In the genomic region with DNA sequence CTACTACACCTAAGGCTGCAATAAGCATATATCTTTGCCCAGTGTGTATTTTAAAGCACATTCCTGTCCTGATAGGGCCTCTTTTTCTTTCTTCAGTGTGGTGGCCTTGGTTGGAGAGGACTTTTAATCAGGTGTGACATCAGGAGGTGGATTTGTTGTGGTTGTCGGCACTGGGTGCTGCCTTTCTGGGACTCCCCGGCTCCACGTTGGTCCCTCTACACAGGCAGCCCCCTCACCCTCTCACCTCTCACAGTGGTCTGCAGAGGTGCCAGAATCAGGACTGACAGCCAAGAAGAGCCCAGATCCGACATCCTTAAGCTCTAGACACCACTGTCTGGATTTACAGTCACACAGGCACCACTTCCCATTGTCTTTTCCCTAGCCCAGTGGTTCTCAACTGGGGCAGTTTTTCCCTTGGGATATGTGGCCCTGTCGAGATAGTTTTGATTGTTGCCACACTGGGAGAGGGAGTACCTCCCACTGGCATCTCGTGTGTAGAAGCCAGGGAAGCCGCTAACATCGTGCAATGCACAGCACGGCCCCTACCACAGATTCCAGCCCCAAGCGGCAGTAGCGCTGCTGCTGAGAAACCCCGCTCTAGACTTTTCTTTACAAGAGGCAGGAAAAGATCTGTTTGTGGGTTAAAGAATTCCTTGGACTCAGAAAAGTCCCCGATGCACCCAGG, we compare ENCODE assay signal across 1 cellular context.
TF ChIP-seq lines count a peak whose summit lies in the region.

No MANE protein-coding gene starts in this region.

TF ChIP-seq in SK-N-SH, 30 proteins besides CTCF, POLR2A, EP300 and RAD21 (continued from another document):
- TF ChIP-seq, protein P1, sequence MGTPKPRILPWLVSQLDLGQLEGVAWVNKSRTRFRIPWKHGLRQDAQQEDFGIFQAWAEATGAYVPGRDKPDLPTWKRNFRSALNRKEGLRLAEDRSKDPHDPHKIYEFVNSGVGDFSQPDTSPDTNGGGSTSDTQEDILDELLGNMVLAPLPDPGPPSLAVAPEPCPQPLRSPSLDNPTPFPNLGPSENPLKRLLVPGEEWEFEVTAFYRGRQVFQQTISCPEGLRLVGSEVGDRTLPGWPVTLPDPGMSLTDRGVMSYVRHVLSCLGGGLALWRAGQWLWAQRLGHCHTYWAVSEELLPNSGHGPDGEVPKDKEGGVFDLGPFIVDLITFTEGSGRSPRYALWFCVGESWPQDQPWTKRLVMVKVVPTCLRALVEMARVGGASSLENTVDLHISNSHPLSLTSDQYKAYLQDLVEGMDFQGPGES (IDR thresholded peaks at IDR 0.05; ENCODE audit: low read depth, low read length) = no peak
- TF ChIP-seq GABPA (IDR thresholded peaks at IDR 0.05; ENCODE audit: low read depth) = no peak
- no peak for TF ChIP-seq EZH2phosphoT487 (IDR thresholded peaks at IDR 0.05; ENCODE audit: borderline replicate concordance, low read depth)
- TF ChIP-seq FOXJ3 (CRISPR knock-in tag; IDR thresholded peaks at IDR 0.05) = no peak
- TF ChIP-seq TCF12 (IDR thresholded peaks at IDR 0.05) = no peak
- no peak for TF ChIP-seq MXI1 (IDR thresholded peaks at IDR 0.05; ENCODE audit: low read depth, low read length)
- TF ChIP-seq RFX5 (IDR thresholded peaks at IDR 0.05; ENCODE audit: low read length) = no peak
- TF ChIP-seq, protein P2, sequence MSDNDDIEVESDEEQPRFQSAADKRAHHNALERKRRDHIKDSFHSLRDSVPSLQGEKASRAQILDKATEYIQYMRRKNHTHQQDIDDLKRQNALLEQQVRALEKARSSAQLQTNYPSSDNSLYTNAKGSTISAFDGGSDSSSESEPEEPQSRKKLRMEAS (IDR thresholded peaks at IDR 0.05; ENCODE audit: low read depth) = no peak
- TF ChIP-seq ELF1 (IDR thresholded peaks at IDR 0.05) = no peak
- TF ChIP-seq SMC3 (IDR thresholded peaks at IDR 0.05; ENCODE audit: low read depth, low read length) = no peak
- TF ChIP-seq CHD2 (IDR thresholded peaks at IDR 0.05; ENCODE audit: low read length, partially characterized antibody) = no peak
- no peak for TF ChIP-seq FOSL2 (IDR thresholded peaks at IDR 0.05; ENCODE audit: borderline replicate concordance, low read depth)
- no peak for TF ChIP-seq GATA2 (CRISPR knock-in tag; IDR thresholded peaks at IDR 0.05)
